In the genomic region with DNA sequence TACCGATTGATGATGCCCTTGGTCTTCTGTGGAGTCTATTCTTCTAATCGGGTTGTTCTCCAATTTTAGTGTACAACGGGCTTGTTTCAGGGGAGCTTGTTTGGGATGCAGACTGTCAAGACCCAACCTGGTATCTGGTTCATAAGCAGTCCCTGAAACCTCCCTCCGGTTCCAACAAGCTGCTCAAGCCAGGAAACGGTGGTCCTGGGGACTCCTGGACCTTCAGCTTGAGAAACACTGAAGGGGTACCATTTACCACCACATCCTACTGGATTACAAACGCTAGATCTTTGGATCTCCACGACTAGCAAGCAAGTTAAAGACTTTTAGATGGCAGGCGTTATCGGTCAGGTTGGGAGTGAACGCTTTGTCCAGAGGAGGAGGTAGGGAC, we compare ENCODE assay signal across 2 cellular contexts.
TF ChIP-seq lines count a peak whose summit lies in the region.

No MANE protein-coding gene starts in this region.

TF ChIP-seq in liver, 16 proteins besides CTCF, POLR2A, EP300 and RAD21:
- TF ChIP-seq ZBTB33 (IDR thresholded peaks at IDR 0.05) (no peak), NR2F2 (IDR thresholded peaks at IDR 0.05) (no peak), JUND (IDR thresholded peaks at IDR 0.05) (no peak), FOXA1 (IDR thresholded peaks at IDR 0.05) (no peak), EGR1 (IDR thresholded peaks at IDR 0.05; ENCODE audit: low read depth in 2 of 2) (no peak), RXRA (IDR thresholded peaks at IDR 0.05) (no peak), FOXA2 (IDR thresholded peaks at IDR 0.05) (no peak), HNF4A (conservative IDR thresholded peaks at IDR 0.05) (no peak), SP1 (IDR thresholded peaks at IDR 0.05) (no peak), GABPA (IDR thresholded peaks at IDR 0.05 in 1 of 2, conservative IDR thresholded peaks at IDR 0.05 in 1 of 2) (no peak), HNF4G (IDR thresholded peaks at IDR 0.05) (no peak), YY1 (IDR thresholded peaks at IDR 0.05) (no peak), TAF1 (conservative IDR thresholded peaks at IDR 0.05) (no peak)
- TF ChIP-seq, protein P1, sequence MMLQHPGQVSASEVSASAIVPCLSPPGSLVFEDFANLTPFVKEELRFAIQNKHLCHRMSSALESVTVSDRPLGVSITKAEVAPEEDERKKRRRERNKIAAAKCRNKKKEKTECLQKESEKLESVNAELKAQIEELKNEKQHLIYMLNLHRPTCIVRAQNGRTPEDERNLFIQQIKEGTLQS (IDR thresholded peaks at IDR 0.05): no peak
- TF ChIP-seq, protein P2, sequence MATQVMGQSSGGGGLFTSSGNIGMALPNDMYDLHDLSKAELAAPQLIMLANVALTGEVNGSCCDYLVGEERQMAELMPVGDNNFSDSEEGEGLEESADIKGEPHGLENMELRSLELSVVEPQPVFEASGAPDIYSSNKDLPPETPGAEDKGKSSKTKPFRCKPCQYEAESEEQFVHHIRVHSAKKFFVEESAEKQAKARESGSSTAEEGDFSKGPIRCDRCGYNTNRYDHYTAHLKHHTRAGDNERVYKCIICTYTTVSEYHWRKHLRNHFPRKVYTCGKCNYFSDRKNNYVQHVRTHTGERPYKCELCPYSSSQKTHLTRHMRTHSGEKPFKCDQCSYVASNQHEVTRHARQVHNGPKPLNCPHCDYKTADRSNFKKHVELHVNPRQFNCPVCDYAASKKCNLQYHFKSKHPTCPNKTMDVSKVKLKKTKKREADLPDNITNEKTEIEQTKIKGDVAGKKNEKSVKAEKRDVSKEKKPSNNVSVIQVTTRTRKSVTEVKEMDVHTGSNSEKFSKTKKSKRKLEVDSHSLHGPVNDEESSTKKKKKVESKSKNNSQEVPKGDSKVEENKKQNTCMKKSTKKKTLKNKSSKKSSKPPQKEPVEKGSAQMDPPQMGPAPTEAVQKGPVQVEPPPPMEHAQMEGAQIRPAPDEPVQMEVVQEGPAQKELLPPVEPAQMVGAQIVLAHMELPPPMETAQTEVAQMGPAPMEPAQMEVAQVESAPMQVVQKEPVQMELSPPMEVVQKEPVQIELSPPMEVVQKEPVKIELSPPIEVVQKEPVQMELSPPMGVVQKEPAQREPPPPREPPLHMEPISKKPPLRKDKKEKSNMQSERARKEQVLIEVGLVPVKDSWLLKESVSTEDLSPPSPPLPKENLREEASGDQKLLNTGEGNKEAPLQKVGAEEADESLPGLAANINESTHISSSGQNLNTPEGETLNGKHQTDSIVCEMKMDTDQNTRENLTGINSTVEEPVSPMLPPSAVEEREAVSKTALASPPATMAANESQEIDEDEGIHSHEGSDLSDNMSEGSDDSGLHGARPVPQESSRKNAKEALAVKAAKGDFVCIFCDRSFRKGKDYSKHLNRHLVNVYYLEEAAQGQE (IDR thresholded peaks at IDR 0.05): no peak
- TF ChIP-seq, protein P3, sequence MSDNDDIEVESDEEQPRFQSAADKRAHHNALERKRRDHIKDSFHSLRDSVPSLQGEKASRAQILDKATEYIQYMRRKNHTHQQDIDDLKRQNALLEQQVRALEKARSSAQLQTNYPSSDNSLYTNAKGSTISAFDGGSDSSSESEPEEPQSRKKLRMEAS (IDR thresholded peaks at IDR 0.05): no peak

TF ChIP-seq in HepG2, 621 proteins besides CTCF, POLR2A, EP300 and RAD21:
- no peak for TF ChIP-seq DR1 (CRISPR knock-in tag; IDR thresholded peaks at IDR 0.05)
- no peak for TF ChIP-seq MZF1 (CRISPR knock-in tag; IDR thresholded peaks at IDR 0.05; ENCODE audit: borderline replicate concordance)
- TF ChIP-seq ZNF775 (CRISPR knock-in tag; IDR thresholded peaks at IDR 0.05; ENCODE audit: borderline replicate concordance): no peak
- TF ChIP-seq CC2D1A (CRISPR knock-in tag; IDR thresholded peaks at IDR 0.05): no peak
- TF ChIP-seq ZNF589 (CRISPR knock-in tag; conservative IDR thresholded peaks at IDR 0.05): no peak
- TF ChIP-seq GABPB1 (CRISPR knock-in tag; IDR thresholded peaks at IDR 0.05): no peak
- TF ChIP-seq ZBTB1 (CRISPR knock-in tag; IDR thresholded peaks at IDR 0.05; ENCODE audit: borderline replicate concordance): no peak
- no peak for TF ChIP-seq PHF8 (CRISPR knock-in tag; IDR thresholded peaks at IDR 0.05)
- TF ChIP-seq AGO1 (IDR thresholded peaks at IDR 0.05; ENCODE audit: low read depth, low read length, poor library complexity, severe bottlenecking): no peak
- no peak for TF ChIP-seq GTF3A (CRISPR knock-in tag; conservative IDR thresholded peaks at IDR 0.05)
- TF ChIP-seq NFKB2 (CRISPR knock-in tag; IDR thresholded peaks at IDR 0.05; ENCODE audit: borderline replicate concordance): no peak
- no peak for TF ChIP-seq ZBTB46 (CRISPR knock-in tag; IDR thresholded peaks at IDR 0.05; ENCODE audit: borderline replicate concordance)
- TF ChIP-seq ZNF556 (CRISPR knock-in tag; IDR thresholded peaks at IDR 0.05; ENCODE audit: borderline replicate concordance): no peak
- no peak for TF ChIP-seq ZEB1 (IDR thresholded peaks at IDR 0.05; ENCODE audit: insufficient replicate concordance, low read depth)
- no peak for TF ChIP-seq ZSCAN12 (CRISPR knock-in tag; IDR thresholded peaks at IDR 0.05)
TF ChIP-seq in HepG2: peak in this region for 0.
